ENCODE assay signal across 17 cellular contexts in the genomic region with DNA sequence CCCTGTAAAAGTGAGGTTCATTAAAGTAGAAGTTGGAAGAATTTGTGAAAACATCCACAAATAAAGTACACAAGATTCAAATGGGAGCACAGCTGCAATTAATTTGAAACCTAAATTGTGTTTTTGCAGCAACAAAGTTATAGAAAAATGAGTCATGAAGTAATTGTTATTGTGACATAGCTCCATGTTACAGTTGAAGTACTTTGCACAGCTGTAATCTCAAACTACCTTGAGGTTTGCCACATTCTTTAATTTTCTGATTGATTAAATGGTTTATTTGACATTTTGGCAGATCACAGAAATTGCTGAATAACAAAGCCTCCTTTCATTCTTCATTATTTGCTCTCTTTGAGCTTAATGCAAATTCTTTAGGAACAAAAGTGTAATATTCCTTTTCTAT.
DNase-seq lines count a peak whose midpoint lies in the region; ATAC-seq, FAIRE-seq and TF ChIP-seq lines count a peak whose summit lies in the region.
"Had no signal": no experiment of that assay in that cellular context is flagged by ENCODE, and none has a peak within 500 bp of the region (broad histone marks: within the 10 kb centered on the region; RNA-seq: fewer than 3 reads in every experiment).

No MANE protein-coding gene starts in this region.

- no peak overlapping the region for H3K4me2 ChIP-seq in SK-N-SH
- H3K4me2 ChIP-seq: BLaER1 treated with 17β-estradiol and CSF1 and Interleukin-3, amounts not matched to agents 10 nM and 100 nM had no signal

- H3K4me1 Mint-ChIP-seq in activated T-helper 1 cell treated with anti-CD3 and anti-CD28 coated beads, Interleukin-12 subunit alpha, Interleukin-12 subunit beta, Interleukin-2, Interleukin-4 antibody, amounts not matched to agents 30 ng/mL and 10 ng/mL and 1 ng/mL, durations not matched to agents 14 hours and 24 hours and 36 hours (ENCODE audit: low read depth) = no peaks in the 10 kb centered on the region
- H3K4me1 Mint-ChIP-seq: CD4-positive, CD25-positive, alpha-beta regulatory T cell; IgD-negative memory B cell had no signal

- no peak for FAIRE-seq in bronchial epithelial cell (lab: Jason Lieb, UNC)

- no peaks in the 10 kb centered on the region for H3K27me3 Mint-ChIP-seq in activated T-helper 1 cell treated with anti-CD3 and anti-CD28 coated beads, Interleukin-12 subunit alpha, Interleukin-12 subunit beta, Interleukin-2, Interleukin-4 antibody, amounts not matched to agents 30 ng/mL and 10 ng/mL and 1 ng/mL, durations not matched to agents 14 hours and 24 hours and 36 hours (ENCODE audit: insufficient read depth)
- H3K27me3 Mint-ChIP-seq: CD4-positive, CD25-positive, alpha-beta regulatory T cell; IgD-negative memory B cell had no signal

- no peaks in the 10 kb centered on the region for H3K9me3 Mint-ChIP-seq in activated T-helper 1 cell treated with anti-CD3 and anti-CD28 coated beads, Interleukin-12 subunit alpha, Interleukin-12 subunit beta, Interleukin-2, Interleukin-4 antibody, amounts not matched to agents 30 ng/mL and 10 ng/mL and 1 ng/mL, durations not matched to agents 14 hours and 24 hours and 36 hours
- H3K9me3 Mint-ChIP-seq: IgD-negative memory B cell had no signal

- POLR2A ChIA-PET in SK-N-SH (lab: Yijun Ruan, JAX) = no interaction called here

- no peak for TF ChIP-seq RAD21 in SK-N-SH (IDR thresholded peaks at IDR 0.05; ENCODE audit: low read length)

- intact Hi-C loops in activated T-helper 1 cell treated with anti-CD3 and anti-CD28 coated beads, Interleukin-12 subunit alpha, Interleukin-12 subunit beta, Interleukin-2, Interleukin-4 antibody, amounts not matched to agents 30 ng/mL and 10 ng/mL and 1 ng/mL, durations not matched to agents 14 hours and 24 hours and 36 hours (cut with micrococcal nuclease) = no loop called here

- no peaks in the 10 kb centered on the region for H3K4me1 ChIP-seq in SK-N-SH (ENCODE audit: control insufficient read depth in 1 of 2, insufficient read depth in 2 of 2, low read depth in 1 of 2, low read length in 1 of 2)

- no peaks in the 10 kb centered on the region for H3K79me2 ChIP-seq in SK-N-SH (ENCODE audit: insufficient read depth)

- no peak overlapping the region for H3K27ac ChIP-seq in SK-N-SH (ENCODE audit: low read depth in 2 of 2, low read length in 1 of 2)
- H3K27ac ChIP-seq: 22Rv1; BLaER1 treated with 17β-estradiol and CSF1 and Interleukin-3, amounts not matched to agents 10 nM and 100 nM; GM23248 had no signal

- CTCF ChIA-PET in SK-N-SH (lab: Yijun Ruan, JAX) = no interaction called here

- TF ChIP-seq CTCF in SK-N-SH (IDR thresholded peaks at IDR 0.05) (no peak), bronchial epithelial cell (IDR thresholded peaks at IDR 0.05; ENCODE audit: insufficient read depth, low read length, severe bottlenecking) (no peak), fibroblast of villous mesenchyme (IDR thresholded peaks at IDR 0.05; ENCODE audit: insufficient read depth, low read depth, low read length) (no peak)

- no peak for DNase-seq in SK-N-SH
- DNase-seq in bronchial epithelial cell (ENCODE audit: low read depth) = peak; percentile 54
- DNase-seq in fibroblast of villous mesenchyme (ENCODE audit: low read depth) = peak; percentile 34
- DNase-seq in activated T-helper 1 cell treated with anti-CD3 and anti-CD28 coated beads, Interleukin-12 subunit alpha, Interleukin-12 subunit beta, Interleukin-2, Interleukin-4 antibody, amounts not matched to agents 30 ng/mL and 10 ng/mL and 1 ng/mL, durations not matched to agents 14 hours and 24 hours and 36 hours (ENCODE audit: low spot score) = no peak
- no peak for DNase-seq in OCI-M1 (lab: John Stamatoyannopoulos, UW)
- no peak for DNase-seq in NCI-H1417 treated with DMSO at 0.1 percent for 48 hours (lab: John Stamatoyannopoulos, UW)
- DNase-seq: AML-193; CD4-positive, CD25-positive, alpha-beta regulatory T cell; DMS53; GF-D8; GM23248; H7 had no signal

- H3K27ac Mint-ChIP-seq in activated T-helper 1 cell treated with anti-CD3 and anti-CD28 coated beads, Interleukin-12 subunit alpha, Interleukin-12 subunit beta, Interleukin-2, Interleukin-4 antibody, amounts not matched to agents 30 ng/mL and 10 ng/mL and 1 ng/mL, durations not matched to agents 14 hours and 24 hours and 36 hours = no peak overlapping the region
- H3K27ac Mint-ChIP-seq: CD4-positive, CD25-positive, alpha-beta regulatory T cell; IgD-negative memory B cell had no signal

- no peak overlapping the region for H2AFZ ChIP-seq in SK-N-SH (ENCODE audit: low read depth)
- H2AFZ ChIP-seq: GM23248 had no signal

- H4K20me1 ChIP-seq in SK-N-SH (ENCODE audit: insufficient read depth) = no peaks in the 10 kb centered on the region
- H4K20me1 ChIP-seq: BLaER1 treated with 17β-estradiol and CSF1 and Interleukin-3, amounts not matched to agents 10 nM and 100 nM had no signal

- H3K27me3 ChIP-seq in SK-N-SH (ENCODE audit: insufficient read depth) = no peaks in the 10 kb centered on the region
- H3K27me3 ChIP-seq in bronchial epithelial cell (ENCODE audit: control insufficient read depth, insufficient read depth, low read length) = no peaks in the 10 kb centered on the region
- H3K27me3 ChIP-seq: BLaER1 treated with 17β-estradiol and CSF1 and Interleukin-3, amounts not matched to agents 10 nM and 100 nM had no signal

- no peak overlapping the region for H3K9ac ChIP-seq in SK-N-SH
- H3K9ac ChIP-seq: BLaER1 treated with 17β-estradiol and CSF1 and Interleukin-3, amounts not matched to agents 10 nM and 100 nM; GM23248 had no signal

- no peaks in the 10 kb centered on the region for H3K9me2 ChIP-seq in SK-N-SH

- H3K9me3 ChIP-seq in SK-N-SH = no peaks in the 10 kb centered on the region
- H3K9me3 ChIP-seq: BLaER1 treated with 17β-estradiol and CSF1 and Interleukin-3, amounts not matched to agents 10 nM and 100 nM had no signal

- H3K36me3 ChIP-seq in SK-N-SH (replicated peaks in 1 of 2; ENCODE audit: control insufficient read depth in 1 of 2, insufficient read depth in 2 of 2, low read length in 1 of 2) (no peaks in the 10 kb centered on the region), bronchial epithelial cell (ENCODE audit: control insufficient read depth, insufficient read depth, low read length) (no peaks in the 10 kb centered on the region)
- H3K36me3 ChIP-seq: BLaER1 treated with 17β-estradiol and CSF1 and Interleukin-3, amounts not matched to agents 10 nM and 100 nM had no signal

- ATAC-seq in SK-N-SH treated with all-trans-retinoic acid at 6 μM for 48 hours = no peak
- no peak for ATAC-seq in HG03457 (IDR thresholded peaks at IDR 0.05; ENCODE audit: unreplicated experiment)

- no peak overlapping the region for H3K4me3 ChIP-seq in SK-N-SH (ENCODE audit: low read depth in 2 of 2, low read length in 1 of 2)
- no peak overlapping the region for H3K4me3 ChIP-seq in bronchial epithelial cell (ENCODE audit: low read depth, low read length)
- H3K4me3 ChIP-seq in fibroblast of villous mesenchyme (ENCODE audit: low read depth, low read length) = no peak overlapping the region
- H3K4me3 ChIP-seq: BLaER1 treated with 17β-estradiol and CSF1 and Interleukin-3, amounts not matched to agents 10 nM and 100 nM; GM23248 had no signal

- H3F3A ChIP-seq in SK-N-SH (replicated peaks; ENCODE audit: insufficient read depth) = peaks cover 3% of the 10 kb centered on the region

- no peak overlapping the region for H3K4me3 Mint-ChIP-seq in activated T-helper 1 cell treated with anti-CD3 and anti-CD28 coated beads, Interleukin-12 subunit alpha, Interleukin-12 subunit beta, Interleukin-2, Interleukin-4 antibody, amounts not matched to agents 30 ng/mL and 10 ng/mL and 1 ng/mL, durations not matched to agents 14 hours and 24 hours and 36 hours
- H3K4me3 Mint-ChIP-seq: IgD-negative memory B cell had no signal

- H3K36me3 Mint-ChIP-seq in activated T-helper 1 cell treated with anti-CD3 and anti-CD28 coated beads, Interleukin-12 subunit alpha, Interleukin-12 subunit beta, Interleukin-2, Interleukin-4 antibody, amounts not matched to agents 30 ng/mL and 10 ng/mL and 1 ng/mL, durations not matched to agents 14 hours and 24 hours and 36 hours (ENCODE audit: low read depth) = no peaks in the 10 kb centered on the region
- H3K36me3 Mint-ChIP-seq: CD4-positive, CD25-positive, alpha-beta regulatory T cell; IgD-negative memory B cell had no signal

- TF ChIP-seq EP300 in SK-N-SH (IDR thresholded peaks at IDR 0.05; ENCODE audit: borderline replicate concordance in 1 of 2, low read depth in 1 of 2, low read length in 1 of 2) = no peak

TF ChIP-seq in SK-N-SH treated with all-trans-retinoic acid at 6 μM for 48 hours, 23 proteins besides CTCF, POLR2A, EP300 and RAD21:
- TF ChIP-seq BACH2 (CRISPR knock-in tag; IDR thresholded peaks at IDR 0.05; ENCODE audit: borderline replicate concordance) (no peak), TCF4 (CRISPR knock-in tag; IDR thresholded peaks at IDR 0.05; ENCODE audit: borderline replicate concordance) (no peak), ISL1 (CRISPR knock-in tag; IDR thresholded peaks at IDR 0.05) (peak; percentile 37)

TF ChIP-seq in SK-N-SH, 30 proteins besides CTCF, POLR2A, EP300 and RAD21 (continues in another document):
- TF ChIP-seq FOXM1 (IDR thresholded peaks at IDR 0.05; ENCODE audit: low read depth) (no peak), USF1 (IDR thresholded peaks at IDR 0.05; ENCODE audit: borderline replicate concordance, low read depth) (no peak), ELF1 (IDR thresholded peaks at IDR 0.05) (no peak), TAF1 (IDR thresholded peaks at IDR 0.05; ENCODE audit: borderline replicate concordance, low read depth, low read length) (no peak), SMC3 (IDR thresholded peaks at IDR 0.05; ENCODE audit: low read depth, low read length) (no peak), TEAD4 (IDR thresholded peaks at IDR 0.05; ENCODE audit: borderline replicate concordance, insufficient read depth) (no peak), FOXJ3 (CRISPR knock-in tag; IDR thresholded peaks at IDR 0.05) (no peak), USF2 (IDR thresholded peaks at IDR 0.05; ENCODE audit: borderline replicate concordance, low read depth, low read length) (no peak), TCF12 (IDR thresholded peaks at IDR 0.05) (no peak), YY1 (IDR thresholded peaks at IDR 0.05; ENCODE audit: low read depth) (no peak), NFIC (IDR thresholded peaks at IDR 0.05; ENCODE audit: borderline replicate concordance) (no peak)

Comparison
In these comparisons a context has a peak if more than half of its experiments do, and no peak if none do; other contexts are left out.
1. DNase-seq: peak in bronchial epithelial cell (single experiment) and fibroblast of villous mesenchyme (single experiment); none in SK-N-SH (single experiment), activated T-helper 1 cell treated with anti-CD3 and anti-CD28 coated beads, Interleukin-12 subunit alpha, Interleukin-12 subunit beta, Interleukin-2, Interleukin-4 antibody, amounts not matched to agents 30 ng/mL and 10 ng/mL and 1 ng/mL, durations not matched to agents 14 hours and 24 hours and 36 hours (single experiment), OCI-M1 (single experiment) and NCI-H1417 treated with DMSO at 0.1 percent for 48 hours (single experiment).